In genomic region chr6:148697895-148698440, GRCh38 we compare ENCODE assay signal across 27 cellular contexts. TPM values are rescaled to one million over a fixed set of nuclear protein-coding genes. Genes with fewer than 3 reads are reported as not detected.
"Had no signal": no experiment of that assay in that cellular context is flagged by ENCODE, and none has a peak within 500 bp of the region (broad histone marks: within the 10 kb centered on the region; RNA-seq: fewer than 3 reads in every experiment).

No MANE protein-coding gene starts in this region.

- H3K4me1 ChIP-seq: psoas muscle, uterus had no signal

- H3K27ac Mint-ChIP-seq: naive thymus-derived CD4-positive, alpha-beta T cell; natural killer cell; nephron; progenitor cell of endocrine pancreas; stimulated activated effector memory CD8-positive, alpha-beta T cell treated with anti-CD3 and anti-CD28 coated beads, Interleukin-12 subunit alpha, Interleukin-12 subunit beta, amount 100 ng/mL, for 72 hours; stimulated activated naive B cell treated with anti-CD40 and anti-IgM and Interleukin-4, amounts not matched to agents 10 μg/mL and 1 μg/mL and 100 μg/mL, for 72 hours; type B pancreatic cell had no signal

- H3K36me3 ChIP-seq: neural progenitor cell, ovary, right lobe of liver, sigmoid colon, stomach, tibial artery, transverse colon, upper lobe of right lung, uterus had no signal

- H3K27ac ChIP-seq: neural progenitor cell, ovary, parathyroid adenoma, psoas muscle, right lobe of liver, sigmoid colon, stomach, tibial artery, transverse colon, upper lobe of right lung, uterus had no signal

- H3K9me3 ChIP-seq: ovary, psoas muscle, right lobe of liver, sigmoid colon, stomach, tibial artery, transverse colon, uterus had no signal

- H3K27me3 Mint-ChIP-seq: stimulated activated naive B cell treated with anti-CD40 and anti-IgM and Interleukin-4, amounts not matched to agents 10 μg/mL and 1 μg/mL and 100 μg/mL, for 72 hours; type B pancreatic cell had no signal

- H3K4me3 Mint-ChIP-seq: naive thymus-derived CD4-positive, alpha-beta T cell; natural killer cell; nephron; neural progenitor cell; stimulated activated effector memory CD8-positive, alpha-beta T cell treated with anti-CD3 and anti-CD28 coated beads, Interleukin-12 subunit alpha, Interleukin-12 subunit beta, amount 100 ng/mL, for 72 hours; stimulated activated naive B cell treated with anti-CD40 and anti-IgM and Interleukin-4, amounts not matched to agents 10 μg/mL and 1 μg/mL and 100 μg/mL, for 72 hours; type B pancreatic cell had no signal

- ATAC-seq: naive thymus-derived CD4-positive, alpha-beta T cell; natural killer cell; psoas muscle; right cardiac atrium; right lobe of liver; stimulated activated effector memory CD8-positive, alpha-beta T cell treated with anti-CD3 and anti-CD28 coated beads, Interleukin-12 subunit alpha, Interleukin-12 subunit beta, amount 100 ng/mL, for 72 hours; stimulated activated naive B cell treated with anti-CD40 and anti-IgM and Interleukin-4, amounts not matched to agents 10 μg/mL and 1 μg/mL and 100 μg/mL, for 72 hours; upper lobe of right lung had no signal

- H3K36me3 Mint-ChIP-seq: natural killer cell; stimulated activated effector memory CD8-positive, alpha-beta T cell treated with anti-CD3 and anti-CD28 coated beads, Interleukin-12 subunit alpha, Interleukin-12 subunit beta, amount 100 ng/mL, for 72 hours; type B pancreatic cell had no signal

- DNase-seq: naive thymus-derived CD4-positive, alpha-beta T cell; natural killer cell; occipital lobe; ovary; posterior cingulate gyrus; psoas muscle; right lobe of liver; sigmoid colon; small intestine; stimulated activated CD4-positive, alpha-beta T cell treated with anti-CD3 and anti-CD28 coated beads, Interleukin-15, amount 100 ng/mL, for 24 hours; stimulated activated CD4-positive, alpha-beta T cell treated with anti-CD3 and anti-CD28 coated beads, Interleukin-2, amount 100 ng/mL, for 24 hours; stimulated activated CD4-positive, alpha-beta T cell treated with anti-CD3 and anti-CD28 coated beads, Interleukin-2, amount 100 ng/mL, for 48 hours; stimulated activated CD4-positive, alpha-beta T cell treated with anti-CD3 and anti-CD28 coated beads, Interleukin-4, amount 100 ng/mL, for 24 hours; stimulated activated naive B cell treated with anti-CD40 and anti-IgM and Interleukin-4, amounts not matched to agents 10 μg/mL and 1 μg/mL and 100 μg/mL, for 72 hours; stimulated activated naive CD4-positive, alpha-beta T cell treated with Interleukin-2 at 50 U/mL for 16 hours; stomach; tibial artery; transverse colon; upper lobe of right lung; uterus had no signal

- H3K27me3 ChIP-seq: neural progenitor cell, ovary, right lobe of liver, sigmoid colon, stomach, tibial artery, transverse colon, upper lobe of right lung, uterus had no signal

- H3K4me3 ChIP-seq: neural progenitor cell, ovary, psoas muscle, right lobe of liver, sigmoid colon, stomach, tibial artery, transverse colon, upper lobe of right lung, uterus had no signal

- H3K9me3 Mint-ChIP-seq: stimulated activated effector memory CD8-positive, alpha-beta T cell treated with anti-CD3 and anti-CD28 coated beads, Interleukin-12 subunit alpha, Interleukin-12 subunit beta, amount 100 ng/mL, for 72 hours; type B pancreatic cell had no signal

RNA-seq across cellular contexts. Expression of gene UST, which starts 48.9 kb away (rescaled TPM):
- polyA plus RNA-seq: naive thymus-derived CD4-positive, alpha-beta T cell had no signal
